ENCODE assay signal across 8 cellular contexts in the genomic region with DNA sequence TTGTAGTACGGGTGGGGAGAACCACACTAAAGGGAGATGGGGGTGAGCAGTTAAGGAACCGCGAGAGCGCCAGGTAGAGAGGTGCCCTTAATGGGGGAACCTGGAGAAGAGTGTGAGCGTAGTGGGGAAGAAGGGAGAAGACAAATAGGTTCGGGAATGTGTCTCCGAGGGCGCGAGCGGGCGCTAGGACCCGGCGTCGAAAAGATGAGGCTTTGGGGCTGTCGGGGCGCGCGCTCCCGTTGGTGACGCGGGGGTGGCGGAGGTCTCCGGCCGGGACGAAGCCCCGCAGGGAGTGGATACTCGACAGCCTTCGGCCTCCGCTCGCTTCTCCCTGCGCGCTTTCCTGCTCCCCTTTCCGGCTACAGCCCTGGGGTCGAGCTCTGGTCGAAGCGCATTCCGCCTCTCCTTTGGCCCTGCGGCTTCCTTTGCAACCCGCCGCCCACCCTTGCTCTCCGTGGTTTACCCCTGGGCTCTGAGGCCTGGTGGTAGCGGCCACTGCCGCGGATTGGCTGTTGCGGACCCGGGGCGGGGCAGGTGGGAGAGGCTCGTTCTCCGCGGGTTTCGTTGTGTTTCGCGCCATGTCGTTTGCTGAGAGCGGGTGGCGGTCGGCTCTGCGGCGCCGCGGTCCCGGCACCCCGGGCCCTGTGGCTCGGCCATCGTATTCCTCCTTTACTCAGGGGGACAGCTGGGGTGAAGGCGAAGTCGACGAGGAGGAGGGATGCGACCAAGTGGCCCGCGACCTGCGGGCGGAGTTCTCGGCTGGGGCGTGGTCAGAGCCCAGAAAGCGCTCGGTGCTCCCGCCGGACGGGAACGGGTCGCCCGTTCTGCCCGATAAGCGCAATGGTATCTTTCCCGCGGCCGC. TPM values are rescaled to one million over a fixed set of nuclear protein-coding genes. Genes with fewer than 3 reads are reported as not detected.
DNase-seq lines count a peak whose midpoint lies in the region; ATAC-seq, FAIRE-seq and TF ChIP-seq lines count a peak whose summit lies in the region.

A gene (plus strand): TSS at position 574 of the 862 bp plus-strand sequence. CDS start 5 bp downstream, at position 579.

- peak within 1 kb of the TSS; percentile 100 for H3K4me3 Mint-ChIP-seq in activated T-helper 17 cell treated with anti-CD3 and anti-CD28 coated beads, Interleukin-2, amount 50 U/mL, for 72 hours
- H3K4me3 Mint-ChIP-seq in naive thymus-derived CD4-positive, alpha-beta T cell, result peak within 1 kb of the TSS; percentile 97 to 100 (median 99)
- H3K4me3 Mint-ChIP-seq in stimulated activated memory B cell treated with anti-CD40 and anti-IgM and Interleukin-4, amounts not matched to agents 10 μg/mL and 1 μg/mL and 100 μg/mL, for 72 hours, result peak within 1 kb of the TSS; percentile 89

- H3K4me1 Mint-ChIP-seq in activated T-helper 17 cell treated with anti-CD3 and anti-CD28 coated beads, Interleukin-2, amount 50 U/mL, for 72 hours, result peaks cover 34% of the 10 kb centered on the region
- H3K4me1 Mint-ChIP-seq in naive thymus-derived CD4-positive, alpha-beta T cell, result peaks cover 47 to 78% (median 68%) of the 10 kb centered on the region in 7 donors
- H3K4me1 Mint-ChIP-seq in stimulated activated memory B cell treated with anti-CD40 and anti-IgM and Interleukin-4, amounts not matched to agents 10 μg/mL and 1 μg/mL and 100 μg/mL, for 72 hours, result peaks cover 36% of the 10 kb centered on the region

- peak within 1 kb of the TSS; percentile 98 for H3K27ac ChIP-seq in RWPE1
- H3K27ac ChIP-seq in naive thymus-derived CD4-positive, alpha-beta T cell (ENCODE audit: low read depth, low read length), result peak within 1 kb of the TSS; percentile 93

- H3K27me3 ChIP-seq in naive thymus-derived CD4-positive, alpha-beta T cell (ENCODE audit: control insufficient read depth in 2 of 2, insufficient read depth in 2 of 2, low read length in 2 of 2), result no peaks in the 10 kb centered on the region

- H3K9me3 Mint-ChIP-seq in activated T-helper 17 cell treated with anti-CD3 and anti-CD28 coated beads, Interleukin-2, amount 50 U/mL, for 72 hours, result no peaks in the 10 kb centered on the region
- H3K9me3 Mint-ChIP-seq in naive thymus-derived CD4-positive, alpha-beta T cell, result peaks cover 0 to 11% (median 0%) of the 10 kb centered on the region in 11 donors
- H3K9me3 Mint-ChIP-seq in stimulated activated memory B cell treated with anti-CD40 and anti-IgM and Interleukin-4, amounts not matched to agents 10 μg/mL and 1 μg/mL and 100 μg/mL, for 72 hours, result no peaks in the 10 kb centered on the region

- TF ChIP-seq CTCF in RWPE1 (conservative IDR thresholded peaks at IDR 0.05; ENCODE audit: low read depth), result no peak

- H3K9me3 ChIP-seq in naive thymus-derived CD4-positive, alpha-beta T cell (ENCODE audit: control insufficient read depth in 2 of 3, low read length in 3 of 3), result no peaks in the 10 kb centered on the region

- POLR2A ChIA-PET in RWPE1 (lab: Yijun Ruan, JAX; ENCODE audit: low non-redundant PET), result no interaction called here
- POLR2A ChIA-PET in naive thymus-derived CD4-positive, alpha-beta T cell (lab: Charles Lee), result interaction anchor here (1.0 to 2.6 kb wide), 5 partner anchors 8 to 1428 kb away, joined by 4 to 12 read pairs (median 7); a partner anchor contains a TSS

- peak within 1 kb of the TSS; percentile 98 for H3K4me3 ChIP-seq in naive thymus-derived CD4-positive, alpha-beta T cell (ENCODE audit: low read length)

- CTCF ChIA-PET in RWPE1 (lab: Yijun Ruan, JAX), result interaction anchor here (0.6 kb wide), 1 partner anchor 399 kb away, joined by 3 read pairs; no protein-coding TSS in a partner anchor
- CTCF ChIA-PET in naive thymus-derived CD4-positive, alpha-beta T cell (lab: Charles Lee), result no interaction called here

- DNase-seq in EL, result peak; percentile 92
- peak; percentile 64 for DNase-seq in H54 (ENCODE audit: insufficient read length, low spot score)
- peak; percentile 89 for DNase-seq in LoVo (ENCODE audit: low spot score)
- DNase-seq in RWPE1 (ENCODE audit: low spot score), result peak; percentile 89
- peak; percentile 85 for DNase-seq in fibroblast of gingiva (ENCODE audit: low read depth)
- peak; percentile 89 to 98 (median 95) for DNase-seq in naive thymus-derived CD4-positive, alpha-beta T cell

- H3K36me3 Mint-ChIP-seq in activated T-helper 17 cell treated with anti-CD3 and anti-CD28 coated beads, Interleukin-2, amount 50 U/mL, for 72 hours (ENCODE audit: low read depth), result peaks cover 94% of the 10 kb centered on the region
- peaks cover 6 to 30% (median 18%) of the 10 kb centered on the region in 5 donors for H3K36me3 Mint-ChIP-seq in naive thymus-derived CD4-positive, alpha-beta T cell
- peaks cover 17% of the 10 kb centered on the region for H3K36me3 Mint-ChIP-seq in stimulated activated memory B cell treated with anti-CD40 and anti-IgM and Interleukin-4, amounts not matched to agents 10 μg/mL and 1 μg/mL and 100 μg/mL, for 72 hours

- intact Hi-C loops in naive thymus-derived CD4-positive, alpha-beta T cell (cut with micrococcal nuclease), result loop anchor here (1.0 to 10.0 kb wide), 10 partner anchors 12 to 1456 kb away; a partner anchor contains a TSS

- peak; percentile 86 for TF ChIP-seq POLR2A in H54 (IDR thresholded peaks at IDR 0.05; ENCODE audit: low read depth, low read length)

- H3K4me1 ChIP-seq in naive thymus-derived CD4-positive, alpha-beta T cell (ENCODE audit: control insufficient read depth in 2 of 2, insufficient read depth in 2 of 2, low read length in 2 of 2), result peaks cover 21 to 35% of the 10 kb centered on the region in 2 donors

- no peaks in the 10 kb centered on the region for H3K27me3 Mint-ChIP-seq in activated T-helper 17 cell treated with anti-CD3 and anti-CD28 coated beads, Interleukin-2, amount 50 U/mL, for 72 hours
- H3K27me3 Mint-ChIP-seq in naive thymus-derived CD4-positive, alpha-beta T cell, result no peaks in the 10 kb centered on the region
- H3K27me3 Mint-ChIP-seq in stimulated activated memory B cell treated with anti-CD40 and anti-IgM and Interleukin-4, amounts not matched to agents 10 μg/mL and 1 μg/mL and 100 μg/mL, for 72 hours, result no peaks in the 10 kb centered on the region

- ATAC-seq in activated T-helper 17 cell treated with anti-CD3 and anti-CD28 coated beads, Interleukin-2, amount 50 U/mL, for 72 hours (replicated peaks), result peak; percentile 72
- ATAC-seq in naive thymus-derived CD4-positive, alpha-beta T cell, result peak; percentile 75
- peak; percentile 85 for ATAC-seq in stimulated activated memory B cell treated with anti-CD40 and anti-IgM and Interleukin-4, amounts not matched to agents 10 μg/mL and 1 μg/mL and 100 μg/mL, for 72 hours

- H3K36me3 ChIP-seq in naive thymus-derived CD4-positive, alpha-beta T cell (ENCODE audit: control insufficient read depth in 2 of 3, insufficient read depth in 3 of 3, low read length in 3 of 3), result peaks cover 0 to 20% (median 0%) of the 10 kb centered on the region in 3 experiments

- peak within 1 kb of the TSS; percentile 100 for H3K27ac Mint-ChIP-seq in activated T-helper 17 cell treated with anti-CD3 and anti-CD28 coated beads, Interleukin-2, amount 50 U/mL, for 72 hours
- peak within 1 kb of the TSS; percentile 97 to 100 (median 99) for H3K27ac Mint-ChIP-seq in naive thymus-derived CD4-positive, alpha-beta T cell
- H3K27ac Mint-ChIP-seq in stimulated activated memory B cell treated with anti-CD40 and anti-IgM and Interleukin-4, amounts not matched to agents 10 μg/mL and 1 μg/mL and 100 μg/mL, for 72 hours, result peak within 1 kb of the TSS; percentile 96

- peak; percentile 89 for FAIRE-seq in H54 (lab: Jason Lieb, UNC)

RNA-seq across cellular contexts. Expression of the gene that starts here (rescaled TPM):
- 10 to 100 TPM; 18.9 to 37.4 TPM for total RNA-seq in activated T-helper 17 cell treated with anti-CD3 and anti-CD28 coated beads, Interleukin-2, amount 50 U/mL, for 72 hours
- 10 to 100 TPM; 10.2 to 43.6 (median 18.0) TPM for total RNA-seq in naive thymus-derived CD4-positive, alpha-beta T cell
- polyA plus RNA-seq in naive thymus-derived CD4-positive, alpha-beta T cell, result 10 to 100 TPM; 14.0 to 25.7 TPM

Comparison
In these comparisons a context has a peak if more than half of its experiments do, and no peak if none do; other contexts are left out.
1. Peak in every context shown above with its lines: DNase-seq, ATAC-seq, H3K4me3 ChIP-seq and H3K27ac ChIP-seq.